In the genomic region with DNA sequence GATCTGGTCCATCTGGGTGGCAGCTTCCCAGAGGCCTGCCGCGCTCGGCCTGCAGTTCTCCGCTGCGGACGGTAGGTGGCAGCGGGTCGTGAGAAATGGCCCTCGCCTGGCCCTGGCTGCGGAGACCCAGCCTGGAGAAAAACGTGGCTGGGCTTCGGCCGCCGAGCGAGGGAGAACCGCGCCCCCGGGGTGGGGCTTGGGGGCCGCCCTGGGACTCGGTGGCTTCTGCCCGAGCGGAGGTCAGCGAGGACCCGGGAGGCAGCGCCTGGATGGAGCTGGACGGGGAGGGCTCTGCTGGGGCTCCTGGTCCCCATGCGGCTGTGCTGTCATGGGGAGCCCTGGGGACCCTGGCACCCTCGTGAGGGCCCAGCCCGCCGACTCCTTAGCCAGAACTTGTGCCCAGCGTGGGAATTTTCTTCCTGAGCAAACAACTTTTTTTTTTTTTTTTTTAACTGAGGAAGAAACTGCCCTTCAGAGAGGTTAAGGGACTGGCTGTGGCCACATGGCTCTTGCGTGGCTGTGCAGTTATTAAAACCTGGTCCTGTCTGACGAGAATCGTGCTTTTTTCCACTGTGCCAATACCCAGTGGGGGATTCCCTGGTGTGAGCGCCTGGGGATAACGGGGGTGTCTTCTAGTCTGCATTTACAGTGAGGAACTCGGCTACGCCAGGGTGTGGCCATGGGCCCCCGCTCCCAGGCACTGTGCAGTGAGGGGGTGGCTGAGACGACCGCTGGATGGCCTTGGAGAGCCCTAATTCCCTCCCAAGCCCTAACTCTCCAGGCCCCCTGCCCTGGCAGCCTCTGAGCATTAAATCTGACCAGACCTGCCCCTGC, we compare ENCODE assay signal across 1 cellular context.
TF ChIP-seq lines count a peak whose summit lies in the region.

No MANE protein-coding gene starts in this region.

TF ChIP-seq in K562, 482 proteins besides CTCF, POLR2A, EP300 and RAD21 (continued from another document and continues in another):
- TF ChIP-seq ZBTB2 (IDR thresholded peaks at IDR 0.05) = no peak
- 0 out of 2 replicates have a peak, but pooled peaks have one; percentile 37 for TF ChIP-seq CHD2 (IDR thresholded peaks at IDR 0.05; ENCODE audit: low read depth, low read length)
- TF ChIP-seq, protein P1, sequence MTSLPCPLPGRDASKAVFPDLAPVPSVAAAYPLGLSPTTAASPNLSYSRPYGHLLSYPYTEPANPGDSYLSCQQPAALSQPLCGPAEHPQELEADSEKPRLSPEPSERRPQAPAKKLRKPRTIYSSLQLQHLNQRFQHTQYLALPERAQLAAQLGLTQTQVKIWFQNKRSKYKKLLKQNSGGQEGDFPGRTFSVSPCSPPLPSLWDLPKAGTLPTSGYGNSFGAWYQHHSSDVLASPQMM (CRISPR knock-in tag; IDR thresholded peaks at IDR 0.05) = no peak
- TF ChIP-seq CREM (IDR thresholded peaks at IDR 0.05; ENCODE audit: low read depth) = peak; percentile 38; the same call in 1 of the 2 replicates
- TF ChIP-seq ZNF408 (CRISPR knock-in tag; IDR thresholded peaks at IDR 0.05; ENCODE audit: low read depth) = no peak
- TF ChIP-seq, protein P2, sequence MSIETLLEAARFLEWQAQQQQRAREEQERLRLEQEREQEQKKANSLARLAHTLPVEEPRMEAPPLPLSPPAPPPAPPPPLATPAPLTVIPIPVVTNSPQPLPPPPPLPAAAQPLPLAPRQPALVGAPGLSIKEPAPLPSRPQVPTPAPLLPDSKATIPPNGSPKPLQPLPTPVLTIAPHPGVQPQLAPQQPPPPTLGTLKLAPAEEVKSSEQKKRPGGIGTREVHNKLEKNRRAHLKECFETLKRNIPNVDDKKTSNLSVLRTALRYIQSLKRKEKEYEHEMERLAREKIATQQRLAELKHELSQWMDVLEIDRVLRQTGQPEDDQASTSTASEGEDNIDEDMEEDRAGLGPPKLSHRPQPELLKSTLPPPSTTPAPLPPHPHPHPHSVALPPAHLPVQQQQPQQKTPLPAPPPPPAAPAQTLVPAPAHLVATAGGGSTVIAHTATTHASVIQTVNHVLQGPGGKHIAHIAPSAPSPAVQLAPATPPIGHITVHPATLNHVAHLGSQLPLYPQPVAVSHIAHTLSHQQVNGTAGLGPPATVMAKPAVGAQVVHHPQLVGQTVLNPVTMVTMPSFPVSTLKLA (conservative IDR thresholded peaks at IDR 0.05) = peak in 1 of 2 experiments; percentile 57; a peak in 2 of 4 replicates
- TF ChIP-seq, protein P3, sequence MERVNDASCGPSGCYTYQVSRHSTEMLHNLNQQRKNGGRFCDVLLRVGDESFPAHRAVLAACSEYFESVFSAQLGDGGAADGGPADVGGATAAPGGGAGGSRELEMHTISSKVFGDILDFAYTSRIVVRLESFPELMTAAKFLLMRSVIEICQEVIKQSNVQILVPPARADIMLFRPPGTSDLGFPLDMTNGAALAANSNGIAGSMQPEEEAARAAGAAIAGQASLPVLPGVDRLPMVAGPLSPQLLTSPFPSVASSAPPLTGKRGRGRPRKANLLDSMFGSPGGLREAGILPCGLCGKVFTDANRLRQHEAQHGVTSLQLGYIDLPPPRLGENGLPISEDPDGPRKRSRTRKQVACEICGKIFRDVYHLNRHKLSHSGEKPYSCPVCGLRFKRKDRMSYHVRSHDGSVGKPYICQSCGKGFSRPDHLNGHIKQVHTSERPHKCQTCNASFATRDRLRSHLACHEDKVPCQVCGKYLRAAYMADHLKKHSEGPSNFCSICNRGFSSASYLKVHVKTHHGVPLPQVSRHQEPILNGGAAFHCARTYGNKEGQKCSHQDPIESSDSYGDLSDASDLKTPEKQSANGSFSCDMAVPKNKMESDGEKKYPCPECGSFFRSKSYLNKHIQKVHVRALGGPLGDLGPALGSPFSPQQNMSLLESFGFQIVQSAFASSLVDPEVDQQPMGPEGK (CRISPR knock-in tag; IDR thresholded peaks at IDR 0.05; ENCODE audit: borderline replicate concordance) = no peak
- TF ChIP-seq, protein P4, sequence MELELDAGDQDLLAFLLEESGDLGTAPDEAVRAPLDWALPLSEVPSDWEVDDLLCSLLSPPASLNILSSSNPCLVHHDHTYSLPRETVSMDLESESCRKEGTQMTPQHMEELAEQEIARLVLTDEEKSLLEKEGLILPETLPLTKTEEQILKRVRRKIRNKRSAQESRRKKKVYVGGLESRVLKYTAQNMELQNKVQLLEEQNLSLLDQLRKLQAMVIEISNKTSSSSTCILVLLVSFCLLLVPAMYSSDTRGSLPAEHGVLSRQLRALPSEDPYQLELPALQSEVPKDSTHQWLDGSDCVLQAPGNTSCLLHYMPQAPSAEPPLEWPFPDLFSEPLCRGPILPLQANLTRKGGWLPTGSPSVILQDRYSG (tag; conservative IDR thresholded peaks at IDR 0.05; ENCODE audit: low read depth) = no peak
- no peak for TF ChIP-seq ETS2 (tag; IDR thresholded peaks at IDR 0.05; ENCODE audit: borderline replicate concordance, poor library complexity, severe bottlenecking)
- TF ChIP-seq, protein P5, sequence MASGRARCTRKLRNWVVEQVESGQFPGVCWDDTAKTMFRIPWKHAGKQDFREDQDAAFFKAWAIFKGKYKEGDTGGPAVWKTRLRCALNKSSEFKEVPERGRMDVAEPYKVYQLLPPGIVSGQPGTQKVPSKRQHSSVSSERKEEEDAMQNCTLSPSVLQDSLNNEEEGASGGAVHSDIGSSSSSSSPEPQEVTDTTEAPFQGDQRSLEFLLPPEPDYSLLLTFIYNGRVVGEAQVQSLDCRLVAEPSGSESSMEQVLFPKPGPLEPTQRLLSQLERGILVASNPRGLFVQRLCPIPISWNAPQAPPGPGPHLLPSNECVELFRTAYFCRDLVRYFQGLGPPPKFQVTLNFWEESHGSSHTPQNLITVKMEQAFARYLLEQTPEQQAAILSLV (tag; IDR thresholded peaks at IDR 0.05) = no peak
- no peak for TF ChIP-seq TCFL5 (CRISPR knock-in tag; conservative IDR thresholded peaks at IDR 0.05)
- TF ChIP-seq ZNF3 (CRISPR knock-in tag; IDR thresholded peaks at IDR 0.05) = no peak
- no peak for TF ChIP-seq KLF1 (tag; IDR thresholded peaks at IDR 0.05)
- no peak for TF ChIP-seq TAF1 (IDR thresholded peaks at IDR 0.05; ENCODE audit: control insufficient read depth, extremely low read depth, insufficient read depth, low read length, severe bottlenecking)
- TF ChIP-seq GTF2A2 (tag; IDR thresholded peaks at IDR 0.05) = no peak
- TF ChIP-seq ZZZ3 (IDR thresholded peaks at IDR 0.05) = no peak
- no peak for TF ChIP-seq ZNF699 (CRISPR knock-in tag; IDR thresholded peaks at IDR 0.05; ENCODE audit: insufficient replicate concordance)
- TF ChIP-seq SMARCA5 (IDR thresholded peaks at IDR 0.05) = no peak
- no peak for TF ChIP-seq TFAM (CRISPR knock-in tag; conservative IDR thresholded peaks at IDR 0.05)
- TF ChIP-seq NCOR1 (IDR thresholded peaks at IDR 0.05) = no peak
- no peak for TF ChIP-seq NFATC3 (IDR thresholded peaks at IDR 0.05)
- TF ChIP-seq, protein P6, sequence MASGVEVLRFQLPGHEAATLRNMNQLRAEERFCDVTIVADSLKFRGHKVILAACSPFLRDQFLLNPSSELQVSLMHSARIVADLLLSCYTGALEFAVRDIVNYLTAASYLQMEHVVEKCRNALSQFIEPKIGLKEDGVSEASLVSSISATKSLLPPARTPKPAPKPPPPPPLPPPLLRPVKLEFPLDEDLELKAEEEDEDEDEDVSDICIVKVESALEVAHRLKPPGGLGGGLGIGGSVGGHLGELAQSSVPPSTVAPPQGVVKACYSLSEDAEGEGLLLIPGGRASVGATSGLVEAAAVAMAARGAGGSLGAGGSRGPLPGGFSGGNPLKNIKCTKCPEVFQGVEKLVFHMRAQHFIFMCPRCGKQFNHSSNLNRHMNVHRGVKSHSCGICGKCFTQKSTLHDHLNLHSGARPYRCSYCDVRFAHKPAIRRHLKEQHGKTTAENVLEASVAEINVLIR (CRISPR knock-in tag; IDR thresholded peaks at IDR 0.05) = no peak
- TF ChIP-seq, protein P7, sequence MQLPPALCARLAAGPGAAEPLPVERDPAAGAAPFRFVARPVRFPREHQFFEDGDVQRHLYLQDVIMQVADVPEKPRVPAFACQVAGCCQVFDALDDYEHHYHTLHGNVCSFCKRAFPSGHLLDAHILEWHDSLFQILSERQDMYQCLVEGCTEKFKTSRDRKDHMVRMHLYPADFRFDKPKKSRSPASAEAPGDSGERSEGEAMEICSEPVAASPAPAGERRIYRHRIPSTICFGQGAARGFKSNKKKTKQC (CRISPR knock-in tag; IDR thresholded peaks at IDR 0.05) = no peak
- peak; percentile 85 for TF ChIP-seq NEUROD1 (IDR thresholded peaks at IDR 0.05; ENCODE audit: borderline replicate concordance, low read depth, low read length, partially characterized antibody)
- TF ChIP-seq STAG1 (CRISPR knock-in tag; IDR thresholded peaks at IDR 0.05; ENCODE audit: borderline replicate concordance) = peak; percentile 60; the same call in 1 of the 2 replicates
- no peak for TF ChIP-seq MCM3 (IDR thresholded peaks at IDR 0.05)
- TF ChIP-seq, protein P8, sequence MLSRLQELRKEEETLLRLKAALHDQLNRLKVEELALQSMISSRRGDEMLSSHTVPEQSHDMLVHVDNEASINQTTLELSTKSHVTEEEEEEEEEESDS (CRISPR knock-in tag; IDR thresholded peaks at IDR 0.05) = no peak
- TF ChIP-seq RUNX1 (IDR thresholded peaks at IDR 0.05; ENCODE audit: low read depth) = no peak; the same call in 1 of the 2 replicates
- no peak for TF ChIP-seq ZBTB1 (CRISPR knock-in tag; IDR thresholded peaks at IDR 0.05; ENCODE audit: borderline replicate concordance, low read depth)
- no peak for TF ChIP-seq TOE1 (IDR thresholded peaks at IDR 0.05; ENCODE audit: borderline replicate concordance)
- no peak for TF ChIP-seq TOE1 (CRISPR knock-in tag; IDR thresholded peaks at IDR 0.05; ENCODE audit: borderline replicate concordance, low read depth)
- TF ChIP-seq, protein P9, sequence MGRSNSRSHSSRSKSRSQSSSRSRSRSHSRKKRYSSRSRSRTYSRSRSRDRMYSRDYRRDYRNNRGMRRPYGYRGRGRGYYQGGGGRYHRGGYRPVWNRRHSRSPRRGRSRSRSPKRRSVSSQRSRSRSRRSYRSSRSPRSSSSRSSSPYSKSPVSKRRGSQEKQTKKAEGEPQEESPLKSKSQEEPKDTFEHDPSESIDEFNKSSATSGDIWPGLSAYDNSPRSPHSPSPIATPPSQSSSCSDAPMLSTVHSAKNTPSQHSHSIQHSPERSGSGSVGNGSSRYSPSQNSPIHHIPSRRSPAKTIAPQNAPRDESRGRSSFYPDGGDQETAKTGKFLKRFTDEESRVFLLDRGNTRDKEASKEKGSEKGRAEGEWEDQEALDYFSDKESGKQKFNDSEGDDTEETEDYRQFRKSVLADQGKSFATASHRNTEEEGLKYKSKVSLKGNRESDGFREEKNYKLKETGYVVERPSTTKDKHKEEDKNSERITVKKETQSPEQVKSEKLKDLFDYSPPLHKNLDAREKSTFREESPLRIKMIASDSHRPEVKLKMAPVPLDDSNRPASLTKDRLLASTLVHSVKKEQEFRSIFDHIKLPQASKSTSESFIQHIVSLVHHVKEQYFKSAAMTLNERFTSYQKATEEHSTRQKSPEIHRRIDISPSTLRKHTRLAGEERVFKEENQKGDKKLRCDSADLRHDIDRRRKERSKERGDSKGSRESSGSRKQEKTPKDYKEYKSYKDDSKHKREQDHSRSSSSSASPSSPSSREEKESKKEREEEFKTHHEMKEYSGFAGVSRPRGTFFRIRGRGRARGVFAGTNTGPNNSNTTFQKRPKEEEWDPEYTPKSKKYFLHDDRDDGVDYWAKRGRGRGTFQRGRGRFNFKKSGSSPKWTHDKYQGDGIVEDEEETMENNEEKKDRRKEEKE (IDR thresholded peaks at IDR 0.05; ENCODE audit: borderline replicate concordance in 1 of 2, control insufficient read depth in 1 of 2, low read depth in 2 of 2, low read length in 1 of 2) = 0 out of 4 replicates have a peak, but pooled peaks of 1 of the 2 experiments have one; percentile 33
- TF ChIP-seq CBX5 (IDR thresholded peaks at IDR 0.05; ENCODE audit: borderline replicate concordance, low read depth) = no peak
- TF ChIP-seq FOXA1 (IDR thresholded peaks at IDR 0.05; ENCODE audit: borderline replicate concordance) = no peak
- no peak for TF ChIP-seq PBX2 (CRISPR knock-in tag; IDR thresholded peaks at IDR 0.05; ENCODE audit: low read depth)
- TF ChIP-seq PBX2 (tag; conservative IDR thresholded peaks at IDR 0.05; ENCODE audit: low read depth) = no peak
- no peak for TF ChIP-seq MCM5 (IDR thresholded peaks at IDR 0.05; ENCODE audit: low read depth)
- TF ChIP-seq ZNF347 (CRISPR knock-in tag; IDR thresholded peaks at IDR 0.05; ENCODE audit: low read depth) = no peak
- no peak for TF ChIP-seq ZNF23 (CRISPR knock-in tag; IDR thresholded peaks at IDR 0.05)
- no peak for TF ChIP-seq TFE3 (CRISPR knock-in tag; IDR thresholded peaks at IDR 0.05)
- no peak for TF ChIP-seq HDAC3 (IDR thresholded peaks at IDR 0.05; ENCODE audit: borderline replicate concordance, partially characterized antibody)
- no peak for TF ChIP-seq ZNF77 (CRISPR knock-in tag; IDR thresholded peaks at IDR 0.05)
